ENCODE assay signal across 22 cellular contexts in the genomic region with DNA sequence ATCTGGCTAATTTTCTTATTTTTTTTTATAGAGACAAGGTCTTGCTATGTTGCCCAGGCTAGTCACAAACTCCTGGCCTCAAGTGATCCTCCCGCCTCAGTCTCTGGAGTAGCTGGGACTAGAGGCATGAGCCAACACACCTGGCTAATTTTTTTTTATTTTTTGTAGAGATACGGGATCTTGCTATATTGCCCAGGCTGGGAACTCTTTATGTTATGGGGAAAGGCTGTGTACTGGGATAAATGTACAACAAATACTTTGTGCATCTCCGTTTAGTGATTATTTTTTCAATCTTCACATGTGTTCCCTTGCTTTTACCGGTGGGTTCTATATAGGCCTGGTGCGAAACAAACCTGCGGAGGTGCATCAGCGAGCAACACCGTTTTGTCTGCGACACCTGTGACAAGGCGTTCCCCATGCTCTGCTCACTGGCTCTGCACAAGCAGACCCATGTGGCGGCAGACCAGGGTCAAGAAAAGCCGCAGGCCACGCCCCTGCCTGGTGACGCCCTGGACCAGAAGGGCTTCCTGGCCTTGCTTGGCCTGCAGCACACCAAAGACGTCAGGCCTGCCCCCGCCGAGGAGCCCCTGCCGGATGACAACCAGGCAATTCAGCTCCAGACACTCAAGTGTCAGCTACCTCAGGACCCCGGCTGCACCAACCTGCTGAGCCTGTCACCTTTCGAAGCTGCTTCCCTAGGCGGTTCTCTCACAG.
DNase-seq lines count a peak whose midpoint lies in the region; ATAC-seq, FAIRE-seq and TF ChIP-seq lines count a peak whose summit lies in the region.
"Had no signal": no experiment of that assay in that cellular context is flagged by ENCODE, and none has a peak within 500 bp of the region (broad histone marks: within the 10 kb centered on the region; RNA-seq: fewer than 3 reads in every experiment).

No MANE protein-coding gene starts in this region.

- H3K9me3 ChIP-seq in HEK293 (ENCODE audit: control insufficient read depth, insufficient read depth, low read depth, low read length), result no peaks in the 10 kb centered on the region
- H3K9me3 ChIP-seq in HepG2 (ENCODE audit: low read length), result no peaks in the 10 kb centered on the region
- H3K9me3 ChIP-seq in upper lobe of right lung, result no peaks in the 10 kb centered on the region
- H3K9me3 ChIP-seq: A549, HAP-1 had no signal

- H4K20me1 ChIP-seq in HepG2 (ENCODE audit: insufficient read depth, low read length), result peaks cover 3% of the 10 kb centered on the region; the same call in 1 of the 2 replicates

- H3K79me2 ChIP-seq in HepG2 (ENCODE audit: insufficient read depth, low read length), result no peaks in the 10 kb centered on the region

- BruUV-seq in HepG2 (replicated peaks; lab: Mats Ljungman, UMichigan), result no TSS peak

- FAIRE-seq in HepG2 (lab: Jason Lieb, UNC), result no peak
- FAIRE-seq: A549, D721Med, G401.6, GM12891, GM19239 had no signal

- no peak overlapping the region for H3K27ac Mint-ChIP-seq in WTC11
- H3K27ac Mint-ChIP-seq in endothelial cell (ENCODE audit: unreplicated experiment), result no peak overlapping the region
- no peak overlapping the region for H3K27ac Mint-ChIP-seq in activated CD8-positive, alpha-beta T cell treated with anti-CD3 and anti-CD28 coated beads for 36 hours
- H3K27ac Mint-ChIP-seq: CD8-positive, alpha-beta T cell; HFFc6 had no signal

- H3K4me3 ChIP-seq in HEK293 (ENCODE audit: low read depth, low read length), result no peak overlapping the region
- H3K4me3 ChIP-seq in HepG2 (replicated peaks in 1 of 3; ENCODE audit: insufficient read depth in 1 of 3, low read depth in 2 of 3, low read length in 3 of 3), result no peak overlapping the region
- H3K4me3 ChIP-seq in upper lobe of right lung, result no peak overlapping the region
- H3K4me3 ChIP-seq: A549, HAP-1 had no signal

- no peak overlapping the region for H2AFZ ChIP-seq in HepG2 (ENCODE audit: low read length)

- CTCF ChIA-PET in HEK293 (lab: Yijun Ruan, JAX), result interaction anchor here (0.7 to 0.9 kb wide), 2 partner anchors 10 to 15 kb away, joined by 3 to 5 read pairs; no protein-coding TSS in a partner anchor
- CTCF ChIA-PET in WTC11 (lab: Charles Lee), result no interaction called here
- CTCF ChIA-PET in HepG2 (lab: Yijun Ruan, JAX; ENCODE audit: low intra/inter-chr PET ratio, low total read pairs), result no interaction called here
- CTCF ChIA-PET in activated CD8-positive, alpha-beta T cell treated with anti-CD3 and anti-CD28 coated beads for 36 hours (lab: Charles Lee), result interaction anchor here (1.5 kb wide), 1 partner anchor 10 kb away, joined by 4 read pairs; no protein-coding TSS in a partner anchor

- in situ Hi-C loops in HepG2 (cut with HindIII; ENCODE audit: extremely low pct_ligation_motif_present, low pct_unique_long_range_greater_than_20kb), result no loop called here

- H3K4me2 ChIP-seq in HepG2 (ENCODE audit: low read depth, low read length), result no peak overlapping the region
- H3K4me2 ChIP-seq: A549 had no signal

- no peak for TF ChIP-seq POLR2A in HepG2 (IDR thresholded peaks at IDR 0.05; ENCODE audit: insufficient read depth in 1 of 2, low read depth in 2 of 2, low read length in 2 of 2)

- H3K4me3 Mint-ChIP-seq in WTC11 (no peak overlapping the region), endothelial cell (ENCODE audit: unreplicated experiment) (no peak overlapping the region)
- no peak overlapping the region for H3K4me3 Mint-ChIP-seq in activated CD8-positive, alpha-beta T cell treated with anti-CD3 and anti-CD28 coated beads for 36 hours
- H3K4me3 Mint-ChIP-seq: CD14-positive monocyte; CD8-positive, alpha-beta T cell; HFFc6 had no signal

- POLR2A ChIA-PET in HEK293 (lab: Yijun Ruan, JAX) (interaction anchor here (0.7 kb wide), 1 partner anchor 273 kb away, joined by 8 read pairs; no protein-coding TSS in a partner anchor), WTC11 (lab: Charles Lee) (no interaction called here), HepG2 (lab: Yijun Ruan, JAX) (no interaction called here)
- POLR2A ChIA-PET in activated CD8-positive, alpha-beta T cell treated with anti-CD3 and anti-CD28 coated beads for 36 hours (lab: Charles Lee), result no interaction called here

- TF ChIP-seq EP300 in HepG2 (IDR thresholded peaks at IDR 0.05; ENCODE audit: low read depth in 2 of 2, low read length in 2 of 2) (no peak), HepG2 (CRISPR knock-in tag; IDR thresholded peaks at IDR 0.05; ENCODE audit: borderline replicate concordance) (no peak)

- TF ChIP-seq CTCF in HEK293 (tag by site-specific recombination; IDR thresholded peaks at IDR 0.05) (no peak), WTC11 (IDR thresholded peaks at IDR 0.05) (no peak), HepG2 (CRISPR knock-in tag; IDR thresholded peaks at IDR 0.05) (no peak), upper lobe of right lung (IDR thresholded peaks at IDR 0.05) (no peak), endothelial cell (IDR thresholded peaks at IDR 0.05; ENCODE audit: unreplicated experiment) (no peak)
- no peak for TF ChIP-seq CTCF in activated CD8-positive, alpha-beta T cell treated with anti-CD3 and anti-CD28 coated beads for 36 hours (IDR thresholded peaks at IDR 0.05)

- H3K9ac ChIP-seq in HepG2 (ENCODE audit: insufficient read depth, low read depth, low read length), result no peak overlapping the region

- no peaks in the 10 kb centered on the region for H3K27me3 ChIP-seq in HepG2 (ENCODE audit: control insufficient read depth in 1 of 2, insufficient read depth in 2 of 2, low read length in 2 of 2)
- no peaks in the 10 kb centered on the region for H3K27me3 ChIP-seq in upper lobe of right lung

- H3K36me3 ChIP-seq in HEK293 (ENCODE audit: control insufficient read depth in 2 of 2, insufficient read depth in 1 of 2, low read length in 2 of 2) (peaks cover 17 to 81% of the 10 kb centered on the region in 2 experiments; a peak in 2 of 3 replicates), HepG2 (replicated peaks in 1 of 2; ENCODE audit: control insufficient read depth in 1 of 2, insufficient read depth in 2 of 2, low read length in 2 of 2) (peaks cover 54 to 85% of the 10 kb centered on the region in 2 experiments), upper lobe of right lung (peaks cover 91% of the 10 kb centered on the region)

- ATAC-seq in WTC11 (no peak), HepG2 (peak; percentile 7; the same call in 2 of the 3 replicates), upper lobe of right lung (peak; percentile 18), GM18909 (IDR thresholded peaks at IDR 0.05; ENCODE audit: poor library complexity, unreplicated experiment) (no peak)
- ATAC-seq in activated CD8-positive, alpha-beta T cell treated with anti-CD3 and anti-CD28 coated beads for 36 hours, result no peak
- ATAC-seq: A549; CD8-positive, alpha-beta T cell had no signal

- intact Hi-C loops in HepG2 (cut with micrococcal nuclease; ENCODE audit: unreplicated experiment), result no loop called here
- intact Hi-C loops in upper lobe of right lung (cut with DNase I), result no loop called here
- intact Hi-C loops in activated CD8-positive, alpha-beta T cell treated with anti-CD3 and anti-CD28 coated beads for 36 hours (cut with micrococcal nuclease), result no loop called here

- WGBS in HepG2 (ENCODE audit: low lambda C conversion rate), result 95% methylated on average over 19 of the region's 21 CpGs

- H3K27ac ChIP-seq in HEK293 (ENCODE audit: extremely low read depth, low read depth, low read length) (no peak overlapping the region), HepG2 (ENCODE audit: extremely low read length, insufficient read depth, low read length) (no peak overlapping the region), upper lobe of right lung (no peak overlapping the region)
- H3K27ac ChIP-seq: A549, HL-60 had no signal

- H3K4me1 Mint-ChIP-seq in WTC11, result peaks cover 15% of the 10 kb centered on the region
- H3K4me1 Mint-ChIP-seq in endothelial cell (ENCODE audit: unreplicated experiment), result peaks cover 15% of the 10 kb centered on the region
- H3K4me1 Mint-ChIP-seq in activated CD8-positive, alpha-beta T cell treated with anti-CD3 and anti-CD28 coated beads for 36 hours (ENCODE audit: low read depth), result peaks cover 15% of the 10 kb centered on the region

- H3K9me3 Mint-ChIP-seq in WTC11 (no peaks in the 10 kb centered on the region), endothelial cell (ENCODE audit: unreplicated experiment) (no peaks in the 10 kb centered on the region)
- H3K9me3 Mint-ChIP-seq in activated CD8-positive, alpha-beta T cell treated with anti-CD3 and anti-CD28 coated beads for 36 hours, result no peaks in the 10 kb centered on the region
- H3K9me3 Mint-ChIP-seq: CD8-positive, alpha-beta T cell; HFFc6 had no signal

- H3K27me3 Mint-ChIP-seq in WTC11 (ENCODE audit: low read depth), result no peaks in the 10 kb centered on the region
- H3K27me3 Mint-ChIP-seq in endothelial cell (ENCODE audit: unreplicated experiment), result peaks cover 6% of the 10 kb centered on the region
- H3K27me3 Mint-ChIP-seq in activated CD8-positive, alpha-beta T cell treated with anti-CD3 and anti-CD28 coated beads for 36 hours, result no peaks in the 10 kb centered on the region

- H3K4me1 ChIP-seq in HEK293 (ENCODE audit: control insufficient read depth, insufficient read depth, low read length) (no peaks in the 10 kb centered on the region), HepG2 (ENCODE audit: insufficient read depth, low read length) (peaks cover 3% of the 10 kb centered on the region), upper lobe of right lung (peaks cover 4% of the 10 kb centered on the region)
- H3K4me1 ChIP-seq: A549, HAP-1 had no signal

- DNase-seq in WTC11 (ENCODE audit: low spot score), result no peak
- DNase-seq in HepG2 (ENCODE audit: low spot score), result no peak
- no peak for DNase-seq in upper lobe of right lung
- no peak for DNase-seq in endothelial cell (ENCODE audit: low spot score)
- no peak for DNase-seq in activated CD8-positive, alpha-beta T cell treated with anti-CD3 and anti-CD28 coated beads for 36 hours
- DNase-seq: CD8-positive, alpha-beta T cell; COR-L47; DMS153; DMS79 treated with DMSO at 0.1 percent for 48 hours; EL; GOT3; HFFc6 had no signal

- no peak for TF ChIP-seq RAD21 in HepG2 (CRISPR knock-in tag; IDR thresholded peaks at IDR 0.05)

- H3K36me3 Mint-ChIP-seq in WTC11 (peaks cover 46% of the 10 kb centered on the region), endothelial cell (ENCODE audit: low read depth, unreplicated experiment) (peaks cover 51% of the 10 kb centered on the region)
- peaks cover 48% of the 10 kb centered on the region for H3K36me3 Mint-ChIP-seq in activated CD8-positive, alpha-beta T cell treated with anti-CD3 and anti-CD28 coated beads for 36 hours (ENCODE audit: low read depth)

TF ChIP-seq in HEK293, 187 proteins besides CTCF, POLR2A, EP300 and RAD21 (continues in another document):
- no peak for TF ChIP-seq KLF10 (tag by site-specific recombination; IDR thresholded peaks at IDR 0.05)
- peak; percentile 76 for TF ChIP-seq ZNF121 (tag by site-specific recombination; IDR thresholded peaks at IDR 0.05)
- TF ChIP-seq ZNF223 (tag by site-specific recombination; IDR thresholded peaks at IDR 0.05), result no peak

TF ChIP-seq in HepG2, 621 proteins besides CTCF, POLR2A, EP300 and RAD21:
- TF ChIP-seq ZNF121 (CRISPR knock-in tag; IDR thresholded peaks at IDR 0.05) (peak; percentile 64), RBM22 (optimal IDR thresholded peaks at IDR 0.05; ENCODE audit: low read length) (peak; percentile 40), ARNT (IDR thresholded peaks at IDR 0.05) (no peak)

Comparison
In these comparisons a context has a peak if more than half of its experiments do, and no peak if none do; other contexts are left out.
1. ATAC-seq: peak in HepG2 (single experiment) and upper lobe of right lung (single experiment); none in WTC11 (single experiment), GM18909 (single experiment) and activated CD8-positive, alpha-beta T cell treated with anti-CD3 and anti-CD28 coated beads for 36 hours (single experiment).
2. CTCF ChIA-PET loops: an anchor here in HEK293 (0.7 to 0.9 kb wide) and activated CD8-positive, alpha-beta T cell treated with anti-CD3 and anti-CD28 coated beads for 36 hours (1.5 kb wide); none called in WTC11 and HepG2.
3. Of the 63 proteins assayed by ChIP-seq in both HepG2 and HEK293: peak only in HepG2: none; only in HEK293: ZNF362; in both: ZNF121; in neither: 61.